In genomic region chr4:185965456-185966384, GRCh38 we compare ENCODE assay signal across 9 cellular contexts.
DNase-seq lines count a peak whose midpoint lies in the region; ATAC-seq and TF ChIP-seq lines count a peak whose summit lies in the region.
"Had no signal": no experiment of that assay in that cellular context is flagged by ENCODE, and none has a peak within 500 bp of the region (broad histone marks: within the 10 kb centered on the region; RNA-seq: fewer than 3 reads in every experiment).

No MANE protein-coding gene starts in this region.

- CTCF ChIA-PET in A673 (lab: Charles Lee) = no interaction called here

- H3K9ac ChIP-seq in MM.1S (ENCODE audit: low read length) = no peak overlapping the region

- H3K4me2 ChIP-seq in MM.1S (ENCODE audit: low read depth, low read length) = no peak overlapping the region

- no peak overlapping the region for H3K27ac ChIP-seq in MM.1S (ENCODE audit: low read length)
- peak overlapping the region in 2 of 3 donors; percentile 42 to 59 for H3K27ac ChIP-seq in right lobe of liver
- no peak overlapping the region for H3K27ac ChIP-seq in A673 (ENCODE audit: low read depth, low read length, poor library complexity, severe bottlenecking)

- H3K27me3 ChIP-seq in GM06990 (replicated peaks; ENCODE audit: control insufficient read depth, insufficient read depth, low read length) (no peaks in the 10 kb centered on the region), MM.1S (replicated peaks; ENCODE audit: insufficient read depth, low read length) (no peaks in the 10 kb centered on the region), right lobe of liver (no peaks in the 10 kb centered on the region), A673 (replicated peaks; ENCODE audit: insufficient read depth, low read depth, low read length, poor library complexity) (no peaks in the 10 kb centered on the region)

- no peaks in the 10 kb centered on the region for H3K4me1 ChIP-seq in MM.1S (ENCODE audit: low read length)
- no peaks in the 10 kb centered on the region for H3K4me1 ChIP-seq in right lobe of liver
- H3K4me1 ChIP-seq in A673 (ENCODE audit: insufficient read depth, low read length, poor library complexity, severe bottlenecking) = no peaks in the 10 kb centered on the region

- H3K9me3 ChIP-seq in MM.1S (replicated peaks; ENCODE audit: insufficient read depth, low read length) (no peaks in the 10 kb centered on the region), right lobe of liver (no peaks in the 10 kb centered on the region), A673 (ENCODE audit: low read depth, low read length, poor library complexity, severe bottlenecking) (no peaks in the 10 kb centered on the region)

- no peaks in the 10 kb centered on the region for H3K9me2 ChIP-seq in MM.1S (replicated peaks; ENCODE audit: insufficient read depth, low read length)

- WGBS in right lobe of liver (ENCODE audit: insufficient coverage, low coverage, low lambda C conversion rate, missing lambda C conversion rate) = 58% methylated on average over 14 of the region's 15 CpGs

- H3K4me3 ChIP-seq in GM06990 (replicated peaks; ENCODE audit: low read depth, low read length) (no peak overlapping the region), MM.1S (ENCODE audit: low read length) (no peak overlapping the region), right lobe of liver (no peak overlapping the region), A673 (ENCODE audit: low read depth, low read length, poor library complexity, severe bottlenecking) (no peak overlapping the region)

- DNase-seq in GM06990 (ENCODE audit: extremely low read depth, insufficient read length) (peak; percentile 43), MM.1S (peak; percentile 14), right lobe of liver (no peak), AG08396 (ENCODE audit: low spot score) (no peak), A673 (ENCODE audit: low spot score) (no peak), NCI-H2107 (lab: John Stamatoyannopoulos, UW) (no peak), DMS 273 treated with DMSO at 0.1 percent for 48 hours (lab: John Stamatoyannopoulos, UW) (no peak)
- DNase-seq: left cardiac atrium had no signal

- TF ChIP-seq POLR2A in right lobe of liver (IDR thresholded peaks at IDR 0.05) = no peak

- intact Hi-C loops in right lobe of liver (cut with DNase I) = no loop called here
- intact Hi-C loops in A673 (cut with micrococcal nuclease; ENCODE audit: unreplicated experiment) = no loop called here

- no peaks in the 10 kb centered on the region for H4K20me1 ChIP-seq in MM.1S (ENCODE audit: insufficient read depth, low read length)

- H3K79me2 ChIP-seq in MM.1S (ENCODE audit: low read length) = no peaks in the 10 kb centered on the region

- no peak overlapping the region for H2AFZ ChIP-seq in MM.1S (ENCODE audit: low read length)

- POLR2A ChIA-PET in A673 (lab: Charles Lee; ENCODE audit: low non-redundant PET) = no interaction called here

- no TSS peak for BruUV-seq in A673 (replicated peaks; lab: Mats Ljungman, UMichigan)

- TF ChIP-seq CTCF in GM06990 (IDR thresholded peaks at IDR 0.05; ENCODE audit: insufficient read depth, low read length, poor library complexity, severe bottlenecking) = no peak
- TF ChIP-seq CTCF in MM.1S (IDR thresholded peaks at IDR 0.05; ENCODE audit: low read length) = no peak
- no peak for TF ChIP-seq CTCF in right lobe of liver (IDR thresholded peaks at IDR 0.05)
- no peak for TF ChIP-seq CTCF in A673 (conservative IDR thresholded peaks at IDR 0.05; ENCODE audit: low read depth, low read length)

- ATAC-seq in GM21576 (IDR thresholded peaks at IDR 0.05; ENCODE audit: unreplicated experiment) (peak; percentile 80), right lobe of liver (peak; percentile 50 to 81 (median 79))

- no peaks in the 10 kb centered on the region for H3K36me3 ChIP-seq in GM06990 (ENCODE audit: control insufficient read depth, insufficient read depth, low read length)
- H3K36me3 ChIP-seq in MM.1S (replicated peaks; ENCODE audit: insufficient read depth, low read length) = no peaks in the 10 kb centered on the region
- no peaks in the 10 kb centered on the region for H3K36me3 ChIP-seq in right lobe of liver
- no peaks in the 10 kb centered on the region for H3K36me3 ChIP-seq in A673 (ENCODE audit: insufficient read depth, low read length, poor library complexity, severe bottlenecking)

- no peaks in the 10 kb centered on the region for H3F3A ChIP-seq in MM.1S (ENCODE audit: insufficient read depth, low read length)

Comparison
In these comparisons a context has a peak if more than half of its experiments do, and no peak if none do; other contexts are left out.
1. DNase-seq: peak in GM06990 (single experiment) and MM.1S (single experiment); none in right lobe of liver (0 of 3), AG08396 (single experiment), A673 (single experiment), NCI-H2107 (single experiment) and DMS 273 treated with DMSO at 0.1 percent for 48 hours (single experiment).
2. H3K27ac ChIP-seq: peak in right lobe of liver (2 of 3); none in MM.1S (single experiment) and A673 (single experiment).